1 cellular context compared by ENCODE assay signal in genomic region chr17:27569884-27570577, GRCh38.
TF ChIP-seq lines count a peak whose summit lies in the region.

No MANE protein-coding gene starts in this region.

TF ChIP-seq in K562, 482 proteins besides CTCF, POLR2A, EP300 and RAD21 (continued from another document and continues in another):
- TF ChIP-seq PBX2 (CRISPR knock-in tag; IDR thresholded peaks at IDR 0.05; ENCODE audit: low read depth) (no peak), PBX2 (tag; conservative IDR thresholded peaks at IDR 0.05; ENCODE audit: low read depth) (peak; percentile 54), EP400 (IDR thresholded peaks at IDR 0.05) (peak; percentile 36), ZNF311 (CRISPR knock-in tag; IDR thresholded peaks at IDR 0.05) (peak; percentile 42; the same call in 1 of the 2 replicates), LEF1 (IDR thresholded peaks at IDR 0.05) (peak; percentile 81), HMG20A (CRISPR knock-in tag; conservative IDR thresholded peaks at IDR 0.05) (no peak), NEUROD1 (IDR thresholded peaks at IDR 0.05; ENCODE audit: borderline replicate concordance, low read depth, low read length, partially characterized antibody) (peak; percentile 27), MGA (IDR thresholded peaks at IDR 0.05) (peak; percentile 76), DPF2 (IDR thresholded peaks at IDR 0.05) (peak; percentile 93), ZNF644 (tag; IDR thresholded peaks at IDR 0.05; ENCODE audit: low read depth) (peak; percentile 67; the same call in 1 of the 2 replicates), TAF9B (IDR thresholded peaks at IDR 0.05; ENCODE audit: partially characterized antibody) (peak; percentile 47), ATF4 (CRISPR knock-in tag; IDR thresholded peaks at IDR 0.05) (0 out of 2 replicates have a peak, but pooled peaks have one; percentile 48), CREB1 (IDR thresholded peaks at IDR 0.05) (peak; percentile 51), CREB1 (CRISPR knock-in tag; IDR thresholded peaks at IDR 0.05) (no peak), ELF1 (tag; IDR thresholded peaks at IDR 0.05) (no peak), CREB5 (CRISPR knock-in tag; IDR thresholded peaks at IDR 0.05) (no peak), CCNT2 (IDR thresholded peaks at IDR 0.05; ENCODE audit: borderline replicate concordance, extremely low read depth, insufficient read length, low read depth, low read length) (peak; percentile 72), TFAP4 (CRISPR knock-in tag; IDR thresholded peaks at IDR 0.05; ENCODE audit: borderline replicate concordance) (peak; percentile 39; the same call in 1 of the 2 replicates), IRF9 (tag; IDR thresholded peaks at IDR 0.05) (peak; percentile 31; the same call in 1 of the 2 replicates), ZSCAN29 (IDR thresholded peaks at IDR 0.05) (no peak), GABPB2 (CRISPR knock-in tag; conservative IDR thresholded peaks at IDR 0.05) (no peak), ZMIZ1 (IDR thresholded peaks at IDR 0.05; ENCODE audit: low read depth in 2 of 2, low read length in 2 of 2) (peak in 1 of 2 experiments; percentile 36; a peak in 1 of 4 replicates), BRD4 (IDR thresholded peaks at IDR 0.05) (no peak), ZFP36 (IDR thresholded peaks at IDR 0.05; ENCODE audit: low read depth, low read length, partially characterized antibody) (peak; percentile 76), HDAC2 (IDR thresholded peaks at IDR 0.05) (peak; percentile 84; the same call in 1 of the 2 replicates), RNF2 (IDR thresholded peaks at IDR 0.05) (peak; percentile 94)
